In genomic region chr18:23992119-23992940, GRCh38 we compare ENCODE assay signal across 1 cellular context.
A peak's percentile ranks its signal among the peaks of the same experiment; 100 is the strongest.
TF ChIP-seq lines count a peak whose summit lies in the region.

No MANE protein-coding gene starts in this region.

TF ChIP-seq in GM12878, 131 proteins besides CTCF, POLR2A, EP300 and RAD21 (continued from another document):
- TF ChIP-seq ZBTB40 (IDR thresholded peaks at IDR 0.05; ENCODE audit: borderline replicate concordance) (no peak), GATAD2B (conservative IDR thresholded peaks at IDR 0.05; ENCODE audit: low read depth) (no peak), ZNF24 (IDR thresholded peaks at IDR 0.05) (0 out of 2 replicates have a peak, but pooled peaks have one; percentile 47), YY1 (IDR thresholded peaks at IDR 0.05; ENCODE audit: low read depth, low read length) (no peak), LARP7 (IDR thresholded peaks at IDR 0.05) (no peak), CREM (IDR thresholded peaks at IDR 0.05; ENCODE audit: low read depth) (peak; percentile 78), ETV6 (conservative IDR thresholded peaks at IDR 0.05 in 1 of 2, IDR thresholded peaks at IDR 0.05 in 1 of 2; ENCODE audit: borderline replicate concordance in 1 of 2, low read depth in 1 of 2) (peak in 1 of 2 experiments; percentile 17; a peak in 1 of 4 replicates), FOXM1 (IDR thresholded peaks at IDR 0.05; ENCODE audit: low read depth, low read length) (no peak), MTA3 (IDR thresholded peaks at IDR 0.05; ENCODE audit: borderline replicate concordance, low read length) (peak; percentile 23; the same call in 1 of the 2 replicates), ASH2L (IDR thresholded peaks at IDR 0.05; ENCODE audit: borderline replicate concordance, low read depth) (no peak), PML (IDR thresholded peaks at IDR 0.05; ENCODE audit: low read length) (0 out of 2 replicates have a peak, but pooled peaks have one; percentile 20), BACH1 (IDR thresholded peaks at IDR 0.05; ENCODE audit: borderline replicate concordance) (no peak)
TF ChIP-seq in GM12878: peak in this region for 19.
